8 cellular contexts compared by ENCODE assay signal in genomic region chr22:49933236-49933921, GRCh38. TPM values are rescaled to one million over a fixed set of nuclear protein-coding genes. Genes with fewer than 3 reads are reported as not detected.
A peak's percentile ranks its signal among the peaks of the same experiment; 100 is the strongest.
DNase-seq lines count a peak whose midpoint lies in the region; ATAC-seq and TF ChIP-seq lines count a peak whose summit lies in the region.

No MANE protein-coding gene starts in this region.

- no peaks in the 10 kb centered on the region for H3K27me3 ChIP-seq in CD8-positive, alpha-beta memory T cell (ENCODE audit: insufficient read depth, low read length, poor library complexity, severe bottlenecking)
- no peaks in the 10 kb centered on the region for H3K27me3 ChIP-seq in prostate gland (replicated peaks; ENCODE audit: insufficient read depth)

- CTCF ChIA-PET in CD8-positive, alpha-beta memory T cell (lab: Charles Lee) = interaction anchor here (0.8 to 2.1 kb wide), 5 partner anchors 11 to 97 kb away, joined by 3 to 12 read pairs (median 3); no protein-coding TSS in a partner anchor
- CTCF ChIA-PET in activated B cell treated with CpG ODN at 0.5 μM for 24 hours (lab: Charles Lee) = interaction anchor here (0.9 to 5.0 kb wide), 4 partner anchors 28 to 98 kb away, joined by 3 to 91 read pairs (median 4); no protein-coding TSS in a partner anchor

- in situ Hi-C loops in GM13977 (cut with MboI; ENCODE audit: low pct_unique_long_range_greater_than_20kb, low sequenced_read_pairs, unreplicated experiment) = loop anchor here (25.0 kb wide), 1 partner anchor 104 kb away; no protein-coding TSS in a partner anchor

- H3K27ac ChIP-seq in CD8-positive, alpha-beta memory T cell (ENCODE audit: low read depth, low read length) = no peak overlapping the region
- peak overlapping the region; percentile 94 to 95 for H3K27ac ChIP-seq in prostate gland

- DNase-seq in CD8-positive, alpha-beta memory T cell = no peak
- DNase-seq in activated B cell treated with CpG ODN at 0.5 μM for 24 hours (no peak), left cardiac atrium (peak; percentile 74), prostate gland (ENCODE audit: low spot score) (no peak), OCI-M1 (lab: John Stamatoyannopoulos, UW) (no peak), islet precursor cell (no peak), GM13977 (ENCODE audit: low spot score) (no peak)

- TF ChIP-seq POLR2A in prostate gland (IDR thresholded peaks at IDR 0.05) = no peak

- intact Hi-C loops in activated B cell treated with CpG ODN at 0.5 μM for 24 hours (cut with micrococcal nuclease) (loop anchor here (5.0 to 10.0 kb wide), 2 partner anchors 84 to 541 kb away; partner anchors contain the start of gene SBF1), left cardiac atrium (cut with DNase I) (loop anchor here (5.0 kb wide), 2 partner anchors 39 to 59 kb away; no protein-coding TSS in a partner anchor), prostate gland (cut with DNase I) (loop anchor here (10.0 kb wide), 1 partner anchor 271 kb away; the partner anchor contains the start of gene SELENOO)

- H3K27ac Mint-ChIP-seq in CD8-positive, alpha-beta memory T cell = peak overlapping the region; percentile 9 to 93 (median 90)
- H3K27ac Mint-ChIP-seq in activated B cell treated with CpG ODN at 0.5 μM for 24 hours = peak overlapping the region; percentile 82

- POLR2A ChIA-PET in CD8-positive, alpha-beta memory T cell (lab: Charles Lee) = no interaction called here
- POLR2A ChIA-PET in activated B cell treated with CpG ODN at 0.5 μM for 24 hours (lab: Charles Lee) = interaction anchor here (0.6 to 15.4 kb wide), 11 partner anchors 8 to 259 kb away, joined by 3 to 828 read pairs (median 7); partner anchors contain the start of genes IL17REL and PIM3

- no peaks in the 10 kb centered on the region for H3K27me3 Mint-ChIP-seq in CD8-positive, alpha-beta memory T cell
- H3K27me3 Mint-ChIP-seq in activated B cell treated with CpG ODN at 0.5 μM for 24 hours = no peaks in the 10 kb centered on the region

- H3K9me3 Mint-ChIP-seq in CD8-positive, alpha-beta memory T cell = no peaks in the 10 kb centered on the region
- no peaks in the 10 kb centered on the region for H3K9me3 Mint-ChIP-seq in activated B cell treated with CpG ODN at 0.5 μM for 24 hours

- H3K9me3 ChIP-seq in CD8-positive, alpha-beta memory T cell (ENCODE audit: low read length) = no peaks in the 10 kb centered on the region
- H3K9me3 ChIP-seq in prostate gland = no peaks in the 10 kb centered on the region

- 70% methylated on average over 21 of the region's 21 CpGs for WGBS in prostate gland

- no peak overlapping the region for H3K4me3 ChIP-seq in CD8-positive, alpha-beta memory T cell (ENCODE audit: low read length)
- no peak overlapping the region for H3K4me3 ChIP-seq in prostate gland

- peaks cover 13 to 37% (median 18%) of the 10 kb centered on the region in 3 donors for H3K4me1 Mint-ChIP-seq in CD8-positive, alpha-beta memory T cell
- H3K4me1 Mint-ChIP-seq in activated B cell treated with CpG ODN at 0.5 μM for 24 hours = peaks cover 58% of the 10 kb centered on the region

- ATAC-seq in activated B cell treated with CpG ODN at 0.5 μM for 24 hours (ENCODE audit: low read depth) = no peak
- ATAC-seq in left cardiac atrium = peak; percentile 1 to 5
- ATAC-seq in HG02623 (IDR thresholded peaks at IDR 0.05; ENCODE audit: unreplicated experiment) = no peak

- no peaks in the 10 kb centered on the region for H3K36me3 ChIP-seq in CD8-positive, alpha-beta memory T cell (ENCODE audit: insufficient read depth, low read length)
- no peaks in the 10 kb centered on the region for H3K36me3 ChIP-seq in prostate gland

- no peaks in the 10 kb centered on the region for H3K36me3 Mint-ChIP-seq in CD8-positive, alpha-beta memory T cell
- H3K36me3 Mint-ChIP-seq in activated B cell treated with CpG ODN at 0.5 μM for 24 hours (ENCODE audit: low read depth) = no peaks in the 10 kb centered on the region

- peaks cover 38% of the 10 kb centered on the region for H3K4me1 ChIP-seq in CD8-positive, alpha-beta memory T cell (ENCODE audit: insufficient read depth, low read length)
- peaks cover 22% of the 10 kb centered on the region for H3K4me1 ChIP-seq in prostate gland (replicated peaks)

- TF ChIP-seq CTCF in activated B cell treated with CpG ODN at 0.5 μM for 24 hours (IDR thresholded peaks at IDR 0.05) = no peak
- no peak for TF ChIP-seq CTCF in prostate gland (IDR thresholded peaks at IDR 0.05)
- TF ChIP-seq CTCF in GM13977 (IDR thresholded peaks at IDR 0.05; ENCODE audit: extremely low read depth, insufficient read depth, missing control alignments) = no peak

- peak overlapping the region in 5 of 7 donors; percentile 11 to 66 (median 40) for H3K4me3 Mint-ChIP-seq in CD8-positive, alpha-beta memory T cell
- peak overlapping the region; percentile 75 for H3K4me3 Mint-ChIP-seq in activated B cell treated with CpG ODN at 0.5 μM for 24 hours

RNA-seq across cellular contexts. Expression of gene CRELD2, which starts 14.9 kb away (rescaled TPM):
- 10 to 100 TPM; 49.4 to 50.7 TPM for total RNA-seq in CD8-positive, alpha-beta memory T cell
- polyA plus RNA-seq in CD8-positive, alpha-beta memory T cell = 53.2 TPM
- total RNA-seq in activated B cell treated with CpG ODN at 0.5 μM for 24 hours (44.5 and 45.0 TPM in 2 replicates), left cardiac atrium (10 to 100 TPM; 30.1 to 43.7 TPM), prostate gland (10 to 100 TPM; 55.1 to 70.1 TPM)

RNA-seq across cellular contexts. Expression of gene ALG12, which starts 15.1 kb away (rescaled TPM):
- total RNA-seq in CD8-positive, alpha-beta memory T cell = 10 to 100 TPM; 21.0 TPM
- polyA plus RNA-seq in CD8-positive, alpha-beta memory T cell = 21.8 TPM
- total RNA-seq in activated B cell treated with CpG ODN at 0.5 μM for 24 hours = 15.5 and 18.2 TPM in 2 replicates
- total RNA-seq in left cardiac atrium = 10 to 100 TPM; 15.3 to 15.9 TPM
- total RNA-seq in prostate gland = 10 to 100 TPM; 26.1 to 33.6 TPM

RNA-seq across cellular contexts. Expression of gene PIM3, which starts 27.2 kb away (rescaled TPM):
- total RNA-seq in CD8-positive, alpha-beta memory T cell = 100 to 1,000 TPM; 202 to 227 TPM
- 39.3 TPM for polyA plus RNA-seq in CD8-positive, alpha-beta memory T cell
- total RNA-seq in activated B cell treated with CpG ODN at 0.5 μM for 24 hours = 79.8 and 91.7 TPM in 2 replicates
- 10 to 100 TPM; 44.1 to 66.8 TPM for total RNA-seq in left cardiac atrium
- 100 to 1,000 TPM; 126 to 183 TPM for total RNA-seq in prostate gland

Comparison
In these comparisons a context has a peak if more than half of its experiments do, and no peak if none do; other contexts are left out.
1. ATAC-seq: peak in left cardiac atrium (2 of 2); none in activated B cell treated with CpG ODN at 0.5 μM for 24 hours (single experiment) and HG02623 (single experiment).